Comparison of ENCODE assay signal across 9 cellular contexts in the genomic region with DNA sequence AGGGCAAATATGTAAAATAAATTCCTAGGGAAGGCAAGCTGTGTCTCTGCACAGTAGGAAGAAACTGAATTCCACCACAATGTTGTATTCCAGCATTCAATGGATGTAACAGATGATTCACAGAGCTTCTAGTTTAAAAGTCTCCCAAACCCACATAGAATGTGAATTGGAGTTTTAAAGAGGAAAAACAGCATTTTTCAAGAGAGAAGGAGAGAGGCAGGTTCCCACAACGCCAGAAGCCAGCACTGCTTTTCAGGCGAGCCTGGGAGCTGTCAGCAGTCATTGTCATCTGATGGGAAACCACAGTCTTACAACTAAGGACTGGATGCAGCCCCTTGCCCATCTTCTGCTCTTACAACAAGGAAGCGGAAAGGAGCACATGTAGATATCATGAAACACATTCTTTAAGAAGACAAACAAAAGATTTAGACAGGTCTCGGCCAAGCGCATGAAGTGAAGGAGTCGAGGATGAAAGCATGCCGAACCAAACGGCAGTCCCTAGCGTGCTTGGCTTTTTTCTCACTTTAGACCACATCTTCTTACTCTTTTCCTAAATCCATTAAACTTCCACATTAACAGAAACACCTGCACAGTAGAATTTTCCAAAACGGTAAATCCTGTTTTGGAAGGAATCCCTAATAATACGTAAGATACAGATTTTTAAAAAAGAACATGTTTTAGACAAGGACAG. TPM values are rescaled to one million over a fixed set of nuclear protein-coding genes. Genes with fewer than 3 reads are reported as not detected.
DNase-seq lines count a peak whose midpoint lies in the region; TF ChIP-seq lines count a peak whose summit lies in the region.
"Had no signal": no experiment of that assay in that cellular context is flagged by ENCODE, and none has a peak within 500 bp of the region (broad histone marks: within the 10 kb centered on the region; RNA-seq: fewer than 3 reads in every experiment).

No MANE protein-coding gene starts in this region.

- H3K4me3 ChIP-seq in iPS-18c (ENCODE audit: insufficient read depth, low read depth, low read length) (peak overlapping the region; percentile 56), retinal pigment epithelial cell (ENCODE audit: low read length) (peak overlapping the region; percentile 51)

- no peaks in the 10 kb centered on the region for H3K9me3 ChIP-seq in iPS-18c (ENCODE audit: control insufficient read depth, insufficient read depth, low read length)

- DNase-seq in DMS79 treated with DMSO at 0.1 percent for 48 hours (lab: John Stamatoyannopoulos, UW), result peak; percentile 20
- no peak for DNase-seq in DMS79 (lab: John Stamatoyannopoulos, UW)
- peak; percentile 42 for DNase-seq in SK-N-DZ (ENCODE audit: low spot score)
- DNase-seq in retinal pigment epithelial cell (ENCODE audit: low read depth), result no peak
- DNase-seq in stimulated activated CD4-positive, alpha-beta T cell treated with anti-CD3 and anti-CD28 coated beads, Interleukin-12 subunit alpha, Interleukin-12 subunit beta, amount 100 ng/mL, for 4 hours, result no peak
- DNase-seq in NCI-H1436 (lab: John Stamatoyannopoulos, UW), result no peak
- DNase-seq in activated CD4-positive, alpha-beta T cell treated with anti-CD3 and anti-CD28 coated beads, Interleukin-2, amount 50 U/mL, for 1 hour, result no peak
- DNase-seq: NK-92 treated with Interleukin-12 subunit alpha and Interleukin-12 subunit beta, amount 100 ng/mL, for 24 hours had no signal

- no peak for TF ChIP-seq CTCF in retinal pigment epithelial cell (conservative IDR thresholded peaks at IDR 0.05; ENCODE audit: low read depth, low read length)

RNA-seq across cellular contexts. Expression of a gene that starts 0.6 kb away (rescaled TPM):
- 1.4 and 2.9 TPM in 2 replicates for polyA plus RNA-seq in SK-N-DZ (2014; cell fraction: cytosol; rRNA removed)
- 0.93 and 1.5 TPM in 2 replicates for polyA plus RNA-seq in SK-N-DZ (2014; cell fraction: nucleus; rRNA removed)

Comparison
In these comparisons a context has a peak if more than half of its experiments do, and no peak if none do; other contexts are left out.
1. DNase-seq: peak in DMS79 treated with DMSO at 0.1 percent for 48 hours (single experiment) and SK-N-DZ (single experiment); none in DMS79 (single experiment), retinal pigment epithelial cell (single experiment), stimulated activated CD4-positive, alpha-beta T cell treated with anti-CD3 and anti-CD28 coated beads, Interleukin-12 subunit alpha, Interleukin-12 subunit beta, amount 100 ng/mL, for 4 hours (single experiment), NCI-H1436 (single experiment) and activated CD4-positive, alpha-beta T cell treated with anti-CD3 and anti-CD28 coated beads, Interleukin-2, amount 50 U/mL, for 1 hour (single experiment).